Comparison of ENCODE assay signal across 11 cellular contexts in genomic region chr14:74942608-74943007, GRCh38. TPM values are rescaled to one million over a fixed set of nuclear protein-coding genes. Genes with fewer than 3 reads are reported as not detected.
DNase-seq lines count a peak whose midpoint lies in the region; ATAC-seq and TF ChIP-seq lines count a peak whose summit lies in the region.
"Had no signal": no experiment of that assay in that cellular context is flagged by ENCODE, and none has a peak within 500 bp of the region (broad histone marks: within the 10 kb centered on the region; RNA-seq: fewer than 3 reads in every experiment).

No MANE protein-coding gene starts in this region.

- H3K9ac ChIP-seq in BLaER1 treated with 17β-estradiol and CSF1 and Interleukin-3, amounts not matched to agents 10 nM and 100 nM = peak overlapping the region; percentile 78 to 87 (median 84)
- H3K9ac ChIP-seq: GM23248 had no signal

- no peaks in the 10 kb centered on the region for H4K20me1 ChIP-seq in BLaER1 treated with 17β-estradiol and CSF1 and Interleukin-3, amounts not matched to agents 10 nM and 100 nM

- DNase-seq in WERI-Rb-1 (no peak), foreskin keratinocyte (no peak), glomerular visceral epithelial cell (ENCODE audit: extremely low spot score) (no peak), hippocampal formation (lab: John Stamatoyannopoulos, UW) (no peak), T1000 (lab: John Stamatoyannopoulos, UW) (no peak)
- no peak for DNase-seq in naive thymus-derived CD8-positive, alpha-beta T cell
- DNase-seq: GM23248, PC-3 had no signal

- H3K27me3 Mint-ChIP-seq in naive thymus-derived CD8-positive, alpha-beta T cell = peaks cover 0 to 2% (median 0%) of the 10 kb centered on the region in 5 donors

- TF ChIP-seq CTCF in WERI-Rb-1 (IDR thresholded peaks at IDR 0.05; ENCODE audit: low read depth, low read length) (no peak), foreskin keratinocyte (conservative IDR thresholded peaks at IDR 0.05) (no peak)

- peak overlapping the region; percentile 16 to 64 (median 47); a peak in 18 of 20 replicates for H3K4me3 ChIP-seq in BLaER1 treated with 17β-estradiol and CSF1 and Interleukin-3, amounts not matched to agents 10 nM and 100 nM
- no peak overlapping the region for H3K4me3 ChIP-seq in WERI-Rb-1 (ENCODE audit: low read depth, low read length)
- H3K4me3 ChIP-seq: GM23248 had no signal

- H3K9me3 ChIP-seq in BLaER1 treated with 17β-estradiol and CSF1 and Interleukin-3, amounts not matched to agents 10 nM and 100 nM (replicated peaks in 1 of 11) = no peaks in the 10 kb centered on the region; a peak in 1 of 22 replicates
- H3K9me3 ChIP-seq in WERI-Rb-1 (ENCODE audit: severe bottlenecking) = peaks cover 10% of the 10 kb centered on the region

- POLR2A ChIA-PET in naive thymus-derived CD8-positive, alpha-beta T cell (lab: Charles Lee) = interaction anchor here (0.7 to 1.2 kb wide), 2 partner anchors 60 to 62 kb away, joined by 4 to 7 read pairs; partner anchors contain the start of gene EIF2B2

- H3K4me3 Mint-ChIP-seq in naive thymus-derived CD8-positive, alpha-beta T cell = peak overlapping the region in 7 of 10 donors; percentile 19 to 82 (median 71)

- peak; percentile 42 for TF ChIP-seq POLR2A in GM15510 (IDR thresholded peaks at IDR 0.05; ENCODE audit: borderline replicate concordance, extremely low read depth, insufficient read length)

- H3K9me3 Mint-ChIP-seq in naive thymus-derived CD8-positive, alpha-beta T cell = peaks cover 0 to 11% (median 0%) of the 10 kb centered on the region in 9 donors

- H3K27ac Mint-ChIP-seq in naive thymus-derived CD8-positive, alpha-beta T cell = peak overlapping the region; percentile 52 to 97 (median 94)

- no peaks in the 10 kb centered on the region for H3K27me3 ChIP-seq in BLaER1 treated with 17β-estradiol and CSF1 and Interleukin-3, amounts not matched to agents 10 nM and 100 nM
- H3K27me3 ChIP-seq in WERI-Rb-1 (ENCODE audit: insufficient read depth, low read depth, severe bottlenecking) = no peaks in the 10 kb centered on the region
- H3K27me3 ChIP-seq in foreskin keratinocyte = no peaks in the 10 kb centered on the region

- H3K4me1 ChIP-seq in BLaER1 treated with 17β-estradiol and CSF1 and Interleukin-3, amounts not matched to agents 10 nM and 100 nM = peaks cover 73 to 99% (median 97%) of the 10 kb centered on the region in 10 experiments
- H3K4me1 ChIP-seq in foreskin keratinocyte = peaks cover 13% of the 10 kb centered on the region

- H3K36me3 ChIP-seq in BLaER1 treated with 17β-estradiol and CSF1 and Interleukin-3, amounts not matched to agents 10 nM and 100 nM = no peaks in the 10 kb centered on the region
- peaks cover 39% of the 10 kb centered on the region for H3K36me3 ChIP-seq in WERI-Rb-1

- H3K4me2 ChIP-seq in BLaER1 treated with 17β-estradiol and CSF1 and Interleukin-3, amounts not matched to agents 10 nM and 100 nM = peak overlapping the region; percentile 77 to 95 (median 91)

- H3K4me1 Mint-ChIP-seq in naive thymus-derived CD8-positive, alpha-beta T cell = peaks cover 10 to 53% (median 45%) of the 10 kb centered on the region in 4 donors

- H3K27ac ChIP-seq in BLaER1 treated with 17β-estradiol and CSF1 and Interleukin-3, amounts not matched to agents 10 nM and 100 nM = peak overlapping the region; percentile 88 to 97 (median 94)
- peak overlapping the region; percentile 95 for H3K27ac ChIP-seq in WERI-Rb-1
- H3K27ac ChIP-seq in foreskin keratinocyte = no peak overlapping the region
- H3K27ac ChIP-seq: GM23248 had no signal

- H3K36me3 Mint-ChIP-seq in naive thymus-derived CD8-positive, alpha-beta T cell = no peaks in the 10 kb centered on the region

- ATAC-seq in naive thymus-derived CD8-positive, alpha-beta T cell = no peak
- ATAC-seq in foreskin keratinocyte = no peak
- ATAC-seq: PC-3 had no signal

RNA-seq across cellular contexts. Expression of gene PGF, which starts 12.8 kb away (rescaled TPM):
- not detected for total RNA-seq in naive thymus-derived CD8-positive, alpha-beta T cell
- polyA plus RNA-seq in naive thymus-derived CD8-positive, alpha-beta T cell = under 1 TPM in 1 of 3 donors, not detected in 2; 0.13 TPM
- total RNA-seq in foreskin keratinocyte = 28.8 and 31.5 TPM in 2 replicates
- polyA plus RNA-seq in foreskin keratinocyte = 29.1 and 31.7 TPM in 2 replicates
- polyA plus RNA-seq: neural cell had no signal

RNA-seq across cellular contexts. Expression of gene RPS6KL1, which starts 19.5 kb away (rescaled TPM):
- 1 to 10 TPM; 3.8 to 6.4 TPM for total RNA-seq in naive thymus-derived CD8-positive, alpha-beta T cell
- 1 to 10 TPM in 2 of 3 donors, under 1 TPM in 1; 0.50 to 3.6 (median 1.7) TPM for polyA plus RNA-seq in naive thymus-derived CD8-positive, alpha-beta T cell
- total RNA-seq in foreskin keratinocyte = 2.8 and 3.1 TPM in 2 replicates
- polyA plus RNA-seq in foreskin keratinocyte = 1.5 and 2.1 TPM in 2 replicates

Comparison
In these comparisons a context has a peak if more than half of its experiments do, and no peak if none do; other contexts are left out.
1. RNA of gene PGF, which starts 12.8 kb away (total RNA-seq): 28.8 to 31.5 TPM in foreskin keratinocyte; not detected in naive thymus-derived CD8-positive, alpha-beta T cell; every median in the first group is over 10 times any median in the second.